In genomic region chr5:80569961-80570786, GRCh38 we compare ENCODE assay signal across 1 cellular context.
TF ChIP-seq lines count a peak whose summit lies in the region.

TSS of gene ANKRD34B (minus strand) at chr5:80570280. CDS start at chr5:80560019, 10,261 bp downstream.

TF ChIP-seq in HEK293, 187 proteins besides CTCF, POLR2A, EP300 and RAD21 (continued from another document):
- TF ChIP-seq, protein P1, sequence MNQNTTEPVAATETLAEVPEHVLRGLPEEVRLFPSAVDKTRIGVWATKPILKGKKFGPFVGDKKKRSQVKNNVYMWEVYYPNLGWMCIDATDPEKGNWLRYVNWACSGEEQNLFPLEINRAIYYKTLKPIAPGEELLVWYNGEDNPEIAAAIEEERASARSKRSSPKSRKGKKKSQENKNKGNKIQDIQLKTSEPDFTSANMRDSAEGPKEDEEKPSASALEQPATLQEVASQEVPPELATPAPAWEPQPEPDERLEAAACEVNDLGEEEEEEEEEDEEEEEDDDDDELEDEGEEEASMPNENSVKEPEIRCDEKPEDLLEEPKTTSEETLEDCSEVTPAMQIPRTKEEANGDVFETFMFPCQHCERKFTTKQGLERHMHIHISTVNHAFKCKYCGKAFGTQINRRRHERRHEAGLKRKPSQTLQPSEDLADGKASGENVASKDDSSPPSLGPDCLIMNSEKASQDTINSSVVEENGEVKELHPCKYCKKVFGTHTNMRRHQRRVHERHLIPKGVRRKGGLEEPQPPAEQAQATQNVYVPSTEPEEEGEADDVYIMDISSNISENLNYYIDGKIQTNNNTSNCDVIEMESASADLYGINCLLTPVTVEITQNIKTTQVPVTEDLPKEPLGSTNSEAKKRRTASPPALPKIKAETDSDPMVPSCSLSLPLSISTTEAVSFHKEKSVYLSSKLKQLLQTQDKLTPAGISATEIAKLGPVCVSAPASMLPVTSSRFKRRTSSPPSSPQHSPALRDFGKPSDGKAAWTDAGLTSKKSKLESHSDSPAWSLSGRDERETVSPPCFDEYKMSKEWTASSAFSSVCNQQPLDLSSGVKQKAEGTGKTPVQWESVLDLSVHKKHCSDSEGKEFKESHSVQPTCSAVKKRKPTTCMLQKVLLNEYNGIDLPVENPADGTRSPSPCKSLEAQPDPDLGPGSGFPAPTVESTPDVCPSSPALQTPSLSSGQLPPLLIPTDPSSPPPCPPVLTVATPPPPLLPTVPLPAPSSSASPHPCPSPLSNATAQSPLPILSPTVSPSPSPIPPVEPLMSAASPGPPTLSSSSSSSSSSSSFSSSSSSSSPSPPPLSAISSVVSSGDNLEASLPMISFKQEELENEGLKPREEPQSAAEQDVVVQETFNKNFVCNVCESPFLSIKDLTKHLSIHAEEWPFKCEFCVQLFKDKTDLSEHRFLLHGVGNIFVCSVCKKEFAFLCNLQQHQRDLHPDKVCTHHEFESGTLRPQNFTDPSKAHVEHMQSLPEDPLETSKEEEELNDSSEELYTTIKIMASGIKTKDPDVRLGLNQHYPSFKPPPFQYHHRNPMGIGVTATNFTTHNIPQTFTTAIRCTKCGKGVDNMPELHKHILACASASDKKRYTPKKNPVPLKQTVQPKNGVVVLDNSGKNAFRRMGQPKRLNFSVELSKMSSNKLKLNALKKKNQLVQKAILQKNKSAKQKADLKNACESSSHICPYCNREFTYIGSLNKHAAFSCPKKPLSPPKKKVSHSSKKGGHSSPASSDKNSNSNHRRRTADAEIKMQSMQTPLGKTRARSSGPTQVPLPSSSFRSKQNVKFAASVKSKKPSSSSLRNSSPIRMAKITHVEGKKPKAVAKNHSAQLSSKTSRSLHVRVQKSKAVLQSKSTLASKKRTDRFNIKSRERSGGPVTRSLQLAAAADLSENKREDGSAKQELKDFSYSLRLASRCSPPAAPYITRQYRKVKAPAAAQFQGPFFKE (tag by site-specific recombination; IDR thresholded peaks at IDR 0.05; ENCODE audit: borderline replicate concordance), result no peak
- TF ChIP-seq ZNF596 (tag by site-specific recombination; IDR thresholded peaks at IDR 0.05) (no peak), ZNF174 (tag by site-specific recombination; IDR thresholded peaks at IDR 0.05) (no peak), KLF16 (tag by site-specific recombination; IDR thresholded peaks at IDR 0.05) (no peak), ZNF324 (tag by site-specific recombination; IDR thresholded peaks at IDR 0.05) (0 out of 2 replicates have a peak, but pooled peaks have one; percentile 36), KLF10 (tag by site-specific recombination; IDR thresholded peaks at IDR 0.05) (no peak), ZNF138 (tag by site-specific recombination; IDR thresholded peaks at IDR 0.05; ENCODE audit: borderline replicate concordance) (no peak), ZSCAN4 (tag by site-specific recombination; IDR thresholded peaks at IDR 0.05) (peak; percentile 15; the same call in 1 of the 2 replicates), ZNF792 (tag by site-specific recombination; IDR thresholded peaks at IDR 0.05) (no peak), SP2 (tag by site-specific recombination; IDR thresholded peaks at IDR 0.05) (peak; percentile 76), GLIS1 (tag by site-specific recombination; IDR thresholded peaks at IDR 0.05) (peak; percentile 87), ZNF654 (tag by site-specific recombination; IDR thresholded peaks at IDR 0.05; ENCODE audit: low read depth) (no peak), GLIS2 (tag by site-specific recombination; IDR thresholded peaks at IDR 0.05) (peak; percentile 66), HOXD13 (CRISPR knock-in tag; IDR thresholded peaks at IDR 0.05; ENCODE audit: borderline replicate concordance) (no peak), ZNF600 (tag by site-specific recombination; IDR thresholded peaks at IDR 0.05) (peak; percentile 35; the same call in 1 of the 2 replicates)
- TF ChIP-seq, protein P2, sequence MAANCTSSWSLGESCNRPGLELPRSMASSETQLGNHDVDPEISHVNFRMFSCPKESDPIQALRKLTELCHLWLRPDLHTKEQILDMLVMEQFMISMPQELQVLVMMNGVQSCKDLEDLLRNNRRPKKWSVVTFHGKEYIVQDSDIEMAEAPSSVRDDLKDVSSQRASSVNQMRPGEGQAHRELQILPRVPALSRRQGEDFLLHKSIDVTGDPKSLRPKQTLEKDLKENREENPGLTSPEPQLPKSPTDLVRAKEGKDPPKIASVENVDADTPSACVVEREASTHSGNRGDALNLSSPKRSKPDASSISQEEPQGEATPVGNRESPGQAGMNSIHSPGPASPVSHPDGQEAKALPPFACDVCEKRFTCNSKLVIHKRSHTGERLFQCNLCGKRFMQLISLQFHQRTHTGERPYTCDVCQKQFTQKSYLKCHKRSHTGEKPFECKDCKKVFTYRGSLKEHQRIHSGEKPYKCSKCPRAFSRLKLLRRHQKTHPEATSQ (tag by site-specific recombination; IDR thresholded peaks at IDR 0.05), result no peak
- TF ChIP-seq, protein P3, sequence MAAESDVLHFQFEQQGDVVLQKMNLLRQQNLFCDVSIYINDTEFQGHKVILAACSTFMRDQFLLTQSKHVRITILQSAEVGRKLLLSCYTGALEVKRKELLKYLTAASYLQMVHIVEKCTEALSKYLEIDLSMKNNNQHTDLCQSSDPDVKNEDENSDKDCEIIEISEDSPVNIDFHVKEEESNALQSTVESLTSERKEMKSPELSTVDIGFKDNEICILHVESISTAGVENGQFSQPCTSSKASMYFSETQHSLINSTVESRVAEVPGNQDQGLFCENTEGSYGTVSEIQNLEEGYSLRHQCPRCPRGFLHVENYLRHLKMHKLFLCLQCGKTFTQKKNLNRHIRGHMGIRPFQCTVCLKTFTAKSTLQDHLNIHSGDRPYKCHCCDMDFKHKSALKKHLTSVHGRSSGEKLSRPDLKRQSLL (tag by site-specific recombination; IDR thresholded peaks at IDR 0.05), result peak; percentile 98
